ENCODE assay signal across 2 cellular contexts in the genomic region with DNA sequence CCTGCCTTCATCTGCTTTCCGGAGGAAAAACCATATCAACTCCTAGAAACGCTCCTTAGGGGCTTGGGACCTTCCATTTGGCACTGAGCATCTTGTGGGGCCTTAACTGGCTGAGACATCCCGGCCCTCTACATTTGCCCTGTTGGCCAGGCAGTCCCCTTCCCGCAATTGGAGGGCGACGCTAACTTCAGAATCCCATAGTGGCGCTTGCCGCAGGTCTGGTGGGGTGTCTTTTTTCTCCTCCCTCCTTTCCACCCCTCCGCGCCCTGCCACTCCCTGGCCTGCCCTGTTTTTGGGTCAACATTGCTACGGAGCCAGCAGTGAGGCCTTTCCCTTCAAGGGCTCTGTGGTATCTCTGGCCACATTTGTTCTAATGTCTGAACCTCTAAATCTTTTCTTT.
TF ChIP-seq lines count a peak whose summit lies in the region.

No MANE protein-coding gene starts in this region.

TF ChIP-seq in HCT116, 20 proteins besides CTCF, POLR2A, EP300 and RAD21 (continued from another document):
- TF ChIP-seq ELF1 (IDR thresholded peaks at IDR 0.05; ENCODE audit: borderline replicate concordance, low read depth) (no peak), ZFX (IDR thresholded peaks at IDR 0.05) (no peak), CEBPB (IDR thresholded peaks at IDR 0.05; ENCODE audit: low read depth) (no peak), SP1 (IDR thresholded peaks at IDR 0.05; ENCODE audit: low read depth) (no peak)
TF ChIP-seq in HCT116: peak in this region for 0.

TF ChIP-seq in WTC11, 78 proteins besides CTCF, POLR2A, EP300 and RAD21:
- TF ChIP-seq STAT6 (CRISPR knock-in tag; conservative IDR thresholded peaks at IDR 0.05; ENCODE audit: low read depth) (no peak), ZNF423 (CRISPR knock-in tag; IDR thresholded peaks at IDR 0.05) (no peak), SMAD4 (CRISPR knock-in tag; IDR thresholded peaks at IDR 0.05) (no peak), CBFB (CRISPR knock-in tag; IDR thresholded peaks at IDR 0.05; ENCODE audit: low read depth) (no peak), NR2C2 (CRISPR knock-in tag; IDR thresholded peaks at IDR 0.05) (no peak), OVOL2 (CRISPR knock-in tag; IDR thresholded peaks at IDR 0.05; ENCODE audit: borderline replicate concordance) (no peak), FOXJ3 (CRISPR knock-in tag; IDR thresholded peaks at IDR 0.05; ENCODE audit: borderline replicate concordance) (no peak), TEAD4 (CRISPR knock-in tag; IDR thresholded peaks at IDR 0.05) (no peak), ZNF396 (CRISPR knock-in tag; IDR thresholded peaks at IDR 0.05; ENCODE audit: borderline replicate concordance) (no peak)
